ENCODE assay signal across 21 cellular contexts in the genomic region with DNA sequence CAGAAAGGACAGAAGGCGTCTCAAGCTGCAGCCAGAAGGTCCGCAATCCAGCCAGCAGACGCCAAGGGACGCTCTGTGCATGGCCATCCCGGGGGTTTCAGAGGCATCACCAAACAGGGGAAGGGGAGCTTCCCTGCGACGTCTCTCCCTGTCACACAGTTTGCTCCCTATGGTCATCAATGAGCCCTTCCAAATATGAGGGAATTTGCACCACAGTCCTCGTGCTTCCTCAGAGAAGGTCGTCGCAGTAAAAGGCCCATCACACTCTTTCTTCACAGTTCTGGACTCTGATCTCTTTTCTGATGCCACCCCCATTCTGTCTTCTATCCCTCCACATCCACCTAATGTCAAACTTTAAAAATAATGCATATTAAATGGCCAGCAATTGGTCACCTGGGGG. TPM values are rescaled to one million over a fixed set of nuclear protein-coding genes. Genes with fewer than 3 reads are reported as not detected.
DNase-seq lines count a peak whose midpoint lies in the region; ATAC-seq and TF ChIP-seq lines count a peak whose summit lies in the region.
"Had no signal": no experiment of that assay in that cellular context is flagged by ENCODE, and none has a peak within 500 bp of the region (broad histone marks: within the 10 kb centered on the region; RNA-seq: fewer than 3 reads in every experiment).

No MANE protein-coding gene starts in this region.

- H2BK15ac ChIP-seq in IMR-90 (ENCODE audit: low read depth, low read length), result no peak overlapping the region

- H4K91ac ChIP-seq in IMR-90 (ENCODE audit: insufficient read depth, low read depth, low read length), result no peak overlapping the region

- H3K79me1 ChIP-seq in IMR-90 (ENCODE audit: low read depth in 1 of 2, low read length in 2 of 2), result no peaks in the 10 kb centered on the region

- in situ Hi-C loops in IMR-90 (cut with MboI; ENCODE audit: low sequenced_read_pairs), result loop anchor here (10.0 kb wide), 2 partner anchors 505 to 1155 kb away; a partner anchor contains a TSS

- dilution Hi-C loops in IMR-90 (cut with HindIII; ENCODE audit: low sequenced_read_pairs, unreplicated experiment), result no loop called here

- no peak overlapping the region; the same call in 1 of the 2 replicates for H2AK5ac ChIP-seq in IMR-90 (ENCODE audit: low read depth, low read length)

- H2BK20ac ChIP-seq in IMR-90 (ENCODE audit: low read depth, low read length), result no peak overlapping the region

- TF ChIP-seq CTCF in IMR-90 (conservative IDR thresholded peaks at IDR 0.05; ENCODE audit: low read depth, low read length) (no peak), endodermal cell (conservative IDR thresholded peaks at IDR 0.05) (no peak), spleen (IDR thresholded peaks at IDR 0.05 in 8 of 11, conservative IDR thresholded peaks at IDR 0.05 in 3 of 11) (no peak)

- peaks cover 34% of the 10 kb centered on the region for H3K27me3 Mint-ChIP-seq in endodermal cell (ENCODE audit: insufficient read depth)
- H3K27me3 Mint-ChIP-seq in activated CD4-positive, alpha-beta T cell treated with anti-CD3 and anti-CD28 coated beads, Interleukin-2, amount 10 ng/mL, durations not matched to agents 24 days and 14 days, result peaks cover 72% of the 10 kb centered on the region

- H3K18ac ChIP-seq in IMR-90 (ENCODE audit: low read depth, low read length), result no peak overlapping the region

- no peaks in the 10 kb centered on the region for H3K9me3 Mint-ChIP-seq in endodermal cell
- H3K9me3 Mint-ChIP-seq in activated CD4-positive, alpha-beta T cell treated with anti-CD3 and anti-CD28 coated beads, Interleukin-2, amount 10 ng/mL, durations not matched to agents 24 days and 14 days, result no peaks in the 10 kb centered on the region
- H3K9me3 Mint-ChIP-seq: GM23338, H9, HFFc6 had no signal

- H4K20me1 ChIP-seq in IMR-90 (ENCODE audit: insufficient read depth, low read length), result no peaks in the 10 kb centered on the region

- no peak overlapping the region for H3K4me3 ChIP-seq in IMR-90 (ENCODE audit: insufficient read depth, low read depth, low read length)
- no peak overlapping the region for H3K4me3 ChIP-seq in endodermal cell (ENCODE audit: low read length)
- no peak overlapping the region for H3K4me3 ChIP-seq in spleen
- H3K4me3 ChIP-seq: A549, GM23338 had no signal

- no peak overlapping the region for H3K9ac ChIP-seq in IMR-90 (ENCODE audit: low read depth, low read length)
- no peak overlapping the region for H3K9ac ChIP-seq in endodermal cell (ENCODE audit: extremely low read depth, low read length, poor library complexity, severe bottlenecking)

- H3K27ac ChIP-seq in IMR-90 (ENCODE audit: insufficient read depth, low read length) (no peak overlapping the region), endodermal cell (ENCODE audit: low read depth, low read length) (no peak overlapping the region), spleen (no peak overlapping the region)
- H3K27ac ChIP-seq: A549 had no signal

- H2BK120ac ChIP-seq in IMR-90 (ENCODE audit: low read depth, low read length), result no peak overlapping the region

- H3K14ac ChIP-seq in IMR-90 (replicated peaks; ENCODE audit: low read depth, low read length), result no peak overlapping the region

- H2BK5ac ChIP-seq in IMR-90 (ENCODE audit: low read depth, low read length, poor library complexity, severe bottlenecking), result no peak overlapping the region

- H3K36me3 ChIP-seq in IMR-90 (ENCODE audit: control insufficient read depth, insufficient read depth, low read length) (no peaks in the 10 kb centered on the region), endodermal cell (ENCODE audit: control insufficient read depth, insufficient read depth, low read length) (no peaks in the 10 kb centered on the region), spleen (no peaks in the 10 kb centered on the region)

- CTCF ChIA-PET in IMR-90 (lab: Yijun Ruan, JAX), result no interaction called here

- H3K27ac Mint-ChIP-seq in endodermal cell, result no peak overlapping the region
- H3K27ac Mint-ChIP-seq in activated CD4-positive, alpha-beta T cell treated with anti-CD3 and anti-CD28 coated beads, Interleukin-2, amount 10 ng/mL, durations not matched to agents 24 days and 14 days, result no peak overlapping the region
- H3K27ac Mint-ChIP-seq: CD4-positive, alpha-beta memory T cell; GM23338; H9; HFFc6 had no signal

- WGBS in IMR-90 (ENCODE audit: extremely low coverage in 2 of 2, insufficient read length in 1 of 2), 2 experiments, result 72% methylated on average over 3 of the region's 10 CpGs; no CpG with 5 or more reads in 1 of the 2 experiments
- WGBS in endodermal cell (ENCODE audit: insufficient coverage in 1 of 2, insufficient read length in 1 of 2), 2 experiments, result 81 to 91% methylated on average over 5 to 10 of the region's 10 CpGs
- WGBS in spleen, 5 donors, result 84 to 93% (median 90%) methylated on average over 10 of the region's 10 CpGs

- no peaks in the 10 kb centered on the region for H3K9me1 ChIP-seq in IMR-90 (ENCODE audit: insufficient read depth, low read length)

- no peak overlapping the region for H2AFZ ChIP-seq in IMR-90 (replicated peaks; ENCODE audit: low read length, poor library complexity)

- H3K4me1 ChIP-seq in IMR-90 (ENCODE audit: control insufficient read depth, insufficient read depth, low read length) (peaks cover 11% of the 10 kb centered on the region), endodermal cell (ENCODE audit: control insufficient read depth, insufficient read depth, low read length) (peaks cover 35% of the 10 kb centered on the region), spleen (peaks cover 5 to 22% (median 12%) of the 10 kb centered on the region in 6 donors)

- no peak overlapping the region for H4K8ac ChIP-seq in IMR-90 (ENCODE audit: low read depth in 2 of 2, low read length in 2 of 2)

- H3K9me3 ChIP-seq in IMR-90 (ENCODE audit: control insufficient read depth, insufficient read depth, low read length), result no peaks in the 10 kb centered on the region
- H3K9me3 ChIP-seq in endodermal cell (ENCODE audit: control insufficient read depth, low read length), result no peaks in the 10 kb centered on the region
- H3K9me3 ChIP-seq in spleen, result no peaks in the 10 kb centered on the region
- H3K9me3 ChIP-seq: A549 had no signal

- DNase-seq in IMR-90, result no peak
- DNase-seq in endodermal cell, result peak; percentile 54
- peak; percentile 39 for DNase-seq in spleen
- no peak for DNase-seq in activated CD4-positive, alpha-beta T cell treated with anti-CD3 and anti-CD28 coated beads, Interleukin-2, amount 10 ng/mL, durations not matched to agents 24 days and 14 days
- DNase-seq in NOMO-1 (lab: John Stamatoyannopoulos, UW; ENCODE audit: unreplicated experiment in 2 of 2), result no peak
- DNase-seq in occipital lobe (lab: John Stamatoyannopoulos, UW), result no peak
- DNase-seq: 8988T; ACHN; AML-193; C1 segment of cervical spinal cord; Calu3; CD4-positive, alpha-beta memory T cell; COR-L47; DMS53; DMS79 treated with DMSO at 0.1 percent for 48 hours; GF-D8; H9; HFFc6 had no signal

- H3K56ac ChIP-seq in IMR-90 (ENCODE audit: extremely low read depth, insufficient read depth, low read length), result no peak overlapping the region

- TF ChIP-seq POLR2A in IMR-90 (IDR thresholded peaks at IDR 0.05; ENCODE audit: low read depth, low read length), result no peak
- no peak for TF ChIP-seq POLR2A in spleen (IDR thresholded peaks at IDR 0.05)

- H3K27me3 ChIP-seq in IMR-90 (ENCODE audit: control insufficient read depth, insufficient read depth, low read length) (peaks cover 7% of the 10 kb centered on the region; the same call in 1 of the 2 replicates), endodermal cell (ENCODE audit: control insufficient read depth, insufficient read depth, low read length, poor library complexity, severe bottlenecking) (peaks cover 25% of the 10 kb centered on the region), spleen (replicated peaks in 1 of 7) (peaks cover 0 to 96% (median 59%) of the 10 kb centered on the region in 7 donors)

- H3K4ac ChIP-seq in IMR-90 (ENCODE audit: low read depth, low read length), result 0 out of 2 replicates have a peak overlapping the region, but pooled peaks have one; percentile 22

- BruUV-seq in IMR-90 (replicated peaks; lab: Mats Ljungman, UMichigan), result no TSS peak

- no peak for TF ChIP-seq RAD21 in IMR-90 (IDR thresholded peaks at IDR 0.05; ENCODE audit: low read length)

- H3K36me3 Mint-ChIP-seq in endodermal cell (ENCODE audit: low read depth), result no peaks in the 10 kb centered on the region
- H3K36me3 Mint-ChIP-seq in activated CD4-positive, alpha-beta T cell treated with anti-CD3 and anti-CD28 coated beads, Interleukin-2, amount 10 ng/mL, durations not matched to agents 24 days and 14 days (ENCODE audit: low read depth), result no peaks in the 10 kb centered on the region
- H3K36me3 Mint-ChIP-seq: CD4-positive, alpha-beta memory T cell had no signal

- no peak overlapping the region for H3K23ac ChIP-seq in IMR-90 (ENCODE audit: low read depth, low read length)

- H3K4me2 ChIP-seq in IMR-90 (ENCODE audit: low read depth, low read length), result no peak overlapping the region
- H3K4me2 ChIP-seq: A549, GM23338 had no signal

- peaks cover 55% of the 10 kb centered on the region for H3K4me1 Mint-ChIP-seq in endodermal cell
- peaks cover 3% of the 10 kb centered on the region for H3K4me1 Mint-ChIP-seq in activated CD4-positive, alpha-beta T cell treated with anti-CD3 and anti-CD28 coated beads, Interleukin-2, amount 10 ng/mL, durations not matched to agents 24 days and 14 days

- POLR2A ChIA-PET in IMR-90 (lab: Charles Lee; ENCODE audit: unreplicated experiment), result no interaction called here

- no peak overlapping the region for H2AK9ac ChIP-seq in IMR-90 (replicated peaks; ENCODE audit: low read depth, low read length, poor library complexity)

- ATAC-seq in IMR-90 (ENCODE audit: low read depth), result no peak
- ATAC-seq: A549, GM23338, HCT116 had no signal

- H4K5ac ChIP-seq in IMR-90 (ENCODE audit: low read depth, low read length), result no peak overlapping the region

- H3K4me3 Mint-ChIP-seq in endodermal cell, result no peak overlapping the region
- H3K4me3 Mint-ChIP-seq in activated CD4-positive, alpha-beta T cell treated with anti-CD3 and anti-CD28 coated beads, Interleukin-2, amount 10 ng/mL, durations not matched to agents 24 days and 14 days, result no peak overlapping the region
- H3K4me3 Mint-ChIP-seq: CD4-positive, alpha-beta memory T cell; GM23338; H9; HFFc6 had no signal

- intact Hi-C loops in IMR-90 (cut with micrococcal nuclease), result loop anchor here (5.0 kb wide), 1 partner anchor 1388 kb away; no protein-coding TSS in a partner anchor
- intact Hi-C loops in spleen (cut with DNase I; ENCODE audit: low total_unique reads), result loop anchor here (5.0 kb wide), 2 partner anchors 753 to 1033 kb away; no protein-coding TSS in a partner anchor
- intact Hi-C loops in activated CD4-positive, alpha-beta T cell treated with anti-CD3 and anti-CD28 coated beads, Interleukin-2, amount 10 ng/mL, durations not matched to agents 24 days and 14 days (cut with micrococcal nuclease), result no loop called here

RNA-seq across cellular contexts. Expression of a gene that starts 10.2 kb away (rescaled TPM):
- total RNA-seq in IMR-90 (2012; rRNA removed) (1.3 and 1.9 TPM in 2 replicates), endodermal cell (10 to 100 TPM in 1 of 2 donors, 1 to 10 TPM in 1; 7.1 to 10.1 TPM), spleen (1 to 10 TPM in 1 of 7 donors, under 1 TPM in 6; 0.37 to 1.1 (median 0.58) TPM), occipital lobe (4.8 TPM)
- polyA plus RNA-seq in IMR-90 (2012; rRNA removed) (4.0 and 4.7 TPM in 2 replicates), spleen (under 1 TPM; 0.20 to 0.67 (median 0.53) TPM)
- polyA plus RNA-seq in IMR-90 (2012; cell fraction: cytosol; rRNA removed), result 3.4 and 6.3 TPM in 2 replicates
- 6.5 and 7.2 TPM in 2 replicates for polyA plus RNA-seq in IMR-90 (2012; cell fraction: nucleus; rRNA removed; ENCODE audit: low replicate concordance)
- polyA plus RNA-seq in endodermal cell (2013, experiment 1 of 2), result 2.5 TPM
- polyA plus RNA-seq in endodermal cell (2013, experiment 2 of 2), result 2.4 TPM
- 0.07 TPM in 2 replicates for total RNA-seq in activated CD4-positive, alpha-beta T cell treated with anti-CD3 and anti-CD28 coated beads, Interleukin-2, amount 10 ng/mL, durations not matched to agents 24 days and 14 days
- total RNA-seq: CD4-positive, alpha-beta memory T cell; H9 had no signal
- polyA plus RNA-seq: CD4-positive, alpha-beta memory T cell had no signal

Comparison
In these comparisons a context has a peak if more than half of its experiments do, and no peak if none do; other contexts are left out.
1. DNase-seq: peak in endodermal cell (single experiment) and spleen (single experiment); none in IMR-90 (single experiment), activated CD4-positive, alpha-beta T cell treated with anti-CD3 and anti-CD28 coated beads, Interleukin-2, amount 10 ng/mL, durations not matched to agents 24 days and 14 days (single experiment), NOMO-1 (0 of 2) and occipital lobe (single experiment).